In genomic region chr22:17777717-17778044, GRCh38 we compare ENCODE assay signal across 12 cellular contexts. TPM values are rescaled to one million over a fixed set of nuclear protein-coding genes. Genes with fewer than 3 reads are reported as not detected.
DNase-seq lines count a peak whose midpoint lies in the region; ATAC-seq lines count a peak whose summit lies in the region.
"Had no signal": no experiment of that assay in that cellular context is flagged by ENCODE, and none has a peak within 500 bp of the region (broad histone marks: within the 10 kb centered on the region; RNA-seq: fewer than 3 reads in every experiment).

No MANE protein-coding gene starts in this region.

- POLR2A ChIA-PET in activated CD4-positive, alpha-beta T cell treated with anti-CD3 and anti-CD28 coated beads, Interleukin-2, amount 10 ng/mL, durations not matched to agents 7 days and 5 days (lab: Charles Lee): no interaction called here

- peaks cover 17% of the 10 kb centered on the region for H3K36me3 Mint-ChIP-seq in activated CD4-positive, alpha-beta T cell treated with anti-CD3 and anti-CD28 coated beads, Interleukin-2, amount 10 ng/mL, durations not matched to agents 7 days and 5 days (ENCODE audit: low read depth)
- H3K36me3 Mint-ChIP-seq in T-helper 17 cell (ENCODE audit: low read depth): no peaks in the 10 kb centered on the region
- peaks cover 23 to 49% of the 10 kb centered on the region in 2 donors for H3K36me3 Mint-ChIP-seq in stimulated activated naive B cell treated with anti-CD40 and anti-IgM and Interleukin-4, amounts not matched to agents 10 μg/mL and 1 μg/mL and 100 μg/mL, for 72 hours

- peak overlapping the region; percentile 95 for H3K4me3 Mint-ChIP-seq in activated CD4-positive, alpha-beta T cell treated with anti-CD3 and anti-CD28 coated beads, Interleukin-2, amount 10 ng/mL, durations not matched to agents 7 days and 5 days
- H3K4me3 Mint-ChIP-seq in T-helper 17 cell: peak overlapping the region; percentile 95
- peak overlapping the region; percentile 91 to 94 for H3K4me3 Mint-ChIP-seq in stimulated activated naive B cell treated with anti-CD40 and anti-IgM and Interleukin-4, amounts not matched to agents 10 μg/mL and 1 μg/mL and 100 μg/mL, for 72 hours

- ATAC-seq in T-helper 17 cell (no peak), HG03342 (IDR thresholded peaks at IDR 0.05; ENCODE audit: unreplicated experiment) (no peak)
- ATAC-seq in stimulated activated naive B cell treated with anti-CD40 and anti-IgM and Interleukin-4, amounts not matched to agents 10 μg/mL and 1 μg/mL and 100 μg/mL, for 72 hours (replicated peaks): no peak
- ATAC-seq: A549, right cardiac atrium had no signal

- H3K4me1 Mint-ChIP-seq in activated CD4-positive, alpha-beta T cell treated with anti-CD3 and anti-CD28 coated beads, Interleukin-2, amount 10 ng/mL, durations not matched to agents 7 days and 5 days: peaks cover 72% of the 10 kb centered on the region
- H3K4me1 Mint-ChIP-seq in T-helper 17 cell: peaks cover 57% of the 10 kb centered on the region
- H3K4me1 Mint-ChIP-seq in stimulated activated naive B cell treated with anti-CD40 and anti-IgM and Interleukin-4, amounts not matched to agents 10 μg/mL and 1 μg/mL and 100 μg/mL, for 72 hours: peaks cover 63 to 84% of the 10 kb centered on the region in 2 donors

- H3K27me3 ChIP-seq in layer of hippocampus (ENCODE audit: control insufficient read depth, insufficient read depth, low read length): no peaks in the 10 kb centered on the region

- H3K27ac ChIP-seq in layer of hippocampus (ENCODE audit: low read depth, low read length): peak overlapping the region; percentile 52

- no peak for DNase-seq in activated CD4-positive, alpha-beta T cell treated with anti-CD3 and anti-CD28 coated beads, Interleukin-2, amount 10 ng/mL, durations not matched to agents 7 days and 5 days
- DNase-seq in activated CD4-positive, alpha-beta T cell treated with anti-CD3 and anti-CD28 coated beads for 1 hour: no peak
- DNase-seq in T-helper 17 cell (no peak), NCI-H1092 (lab: John Stamatoyannopoulos, UW) (no peak), NCI-H524 treated with DMSO at 0.1 percent for 48 hours (lab: John Stamatoyannopoulos, UW) (no peak)
- no peak for DNase-seq in stimulated activated naive B cell treated with anti-CD40 and anti-IgM and Interleukin-4, amounts not matched to agents 10 μg/mL and 1 μg/mL and 100 μg/mL, for 72 hours
- DNase-seq: kidney glomerular epithelial cell, NCI-H1930 had no signal

- H3K27me3 Mint-ChIP-seq in activated CD4-positive, alpha-beta T cell treated with anti-CD3 and anti-CD28 coated beads, Interleukin-2, amount 10 ng/mL, durations not matched to agents 7 days and 5 days: peaks cover 8% of the 10 kb centered on the region
- H3K27me3 Mint-ChIP-seq in T-helper 17 cell: no peaks in the 10 kb centered on the region
- no peaks in the 10 kb centered on the region for H3K27me3 Mint-ChIP-seq in stimulated activated naive B cell treated with anti-CD40 and anti-IgM and Interleukin-4, amounts not matched to agents 10 μg/mL and 1 μg/mL and 100 μg/mL, for 72 hours

- no peaks in the 10 kb centered on the region for H3K9me3 ChIP-seq in T-helper 17 cell (ENCODE audit: control insufficient read depth, low read length, poor library complexity, severe bottlenecking)
- H3K9me3 ChIP-seq: A549 had no signal

- no peaks in the 10 kb centered on the region for H3K9me3 Mint-ChIP-seq in activated CD4-positive, alpha-beta T cell treated with anti-CD3 and anti-CD28 coated beads, Interleukin-2, amount 10 ng/mL, durations not matched to agents 7 days and 5 days
- no peaks in the 10 kb centered on the region for H3K9me3 Mint-ChIP-seq in stimulated activated naive B cell treated with anti-CD40 and anti-IgM and Interleukin-4, amounts not matched to agents 10 μg/mL and 1 μg/mL and 100 μg/mL, for 72 hours

- CTCF ChIA-PET in activated CD4-positive, alpha-beta T cell treated with anti-CD3 and anti-CD28 coated beads, Interleukin-2, amount 10 ng/mL, durations not matched to agents 7 days and 5 days (lab: Charles Lee): interaction anchor here (1.1 to 1.4 kb wide), 3 partner anchors 8 to 11 kb away, joined by 4 to 10 read pairs (median 4); no protein-coding TSS in a partner anchor

- peak overlapping the region; percentile 100 for H3K27ac Mint-ChIP-seq in activated CD4-positive, alpha-beta T cell treated with anti-CD3 and anti-CD28 coated beads, Interleukin-2, amount 10 ng/mL, durations not matched to agents 7 days and 5 days
- peak overlapping the region; percentile 98 for H3K27ac Mint-ChIP-seq in T-helper 17 cell
- H3K27ac Mint-ChIP-seq in stimulated activated naive B cell treated with anti-CD40 and anti-IgM and Interleukin-4, amounts not matched to agents 10 μg/mL and 1 μg/mL and 100 μg/mL, for 72 hours: peak overlapping the region; percentile 99

RNA-seq across cellular contexts. Expression of gene BID, which starts 3.4 kb away (rescaled TPM):
- total RNA-seq in activated CD4-positive, alpha-beta T cell treated with anti-CD3 and anti-CD28 coated beads, Interleukin-2, amount 10 ng/mL, durations not matched to agents 7 days and 5 days: 10 to 100 TPM; 32.5 to 39.3 TPM
- total RNA-seq in T-helper 17 cell: 10 to 100 TPM; 18.3 to 24.2 TPM
